Comparison of ENCODE assay signal across 1 cellular context in the genomic region with DNA sequence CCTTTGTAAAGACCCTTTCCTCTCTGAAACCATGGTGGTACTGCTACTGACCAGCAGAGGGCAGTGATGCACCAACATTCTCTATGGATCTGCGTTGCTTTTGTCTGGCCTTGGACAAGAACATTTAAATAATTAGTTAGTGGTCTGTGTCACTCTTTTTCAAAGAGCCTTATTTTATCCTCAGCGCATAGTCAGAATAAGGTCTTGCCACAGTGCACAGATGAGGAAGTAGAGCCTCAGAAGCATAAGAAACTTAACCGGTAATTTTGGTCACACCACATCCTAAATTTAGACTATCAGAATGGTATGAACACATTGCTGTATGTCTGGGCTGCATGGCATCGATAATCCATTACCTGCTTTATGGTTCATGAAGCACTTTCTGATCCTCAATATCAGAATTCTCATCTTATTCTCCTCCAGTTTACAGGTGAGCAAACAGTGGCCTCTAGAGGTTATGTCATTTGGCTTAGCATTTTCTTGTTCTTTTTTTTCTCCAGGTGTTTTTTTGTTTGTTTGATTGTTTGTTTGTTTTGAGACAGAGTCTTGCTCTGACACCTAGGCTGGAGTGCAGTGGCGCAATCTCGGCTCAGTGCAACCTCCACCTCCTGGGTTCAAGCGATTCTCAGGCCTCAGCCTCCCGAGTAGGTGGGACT.
TF ChIP-seq lines count a peak whose summit lies in the region.

No MANE protein-coding gene starts in this region.

TF ChIP-seq in HepG2, 621 proteins besides CTCF, POLR2A, EP300 and RAD21 (continued from another document and continues in another):
- TF ChIP-seq ZNF609 (CRISPR knock-in tag; IDR thresholded peaks at IDR 0.05; ENCODE audit: borderline replicate concordance) (no peak), ZSCAN22 (CRISPR knock-in tag; IDR thresholded peaks at IDR 0.05) (no peak), ZNF367 (CRISPR knock-in tag; IDR thresholded peaks at IDR 0.05; ENCODE audit: borderline replicate concordance) (no peak), AKAP8 (CRISPR knock-in tag; IDR thresholded peaks at IDR 0.05) (no peak), FOXP4 (CRISPR knock-in tag; IDR thresholded peaks at IDR 0.05) (peak; percentile 51), SMYD3 (CRISPR knock-in tag; IDR thresholded peaks at IDR 0.05) (no peak), GLI4 (CRISPR knock-in tag; IDR thresholded peaks at IDR 0.05; ENCODE audit: borderline replicate concordance) (no peak), HNF4A (CRISPR knock-in tag; IDR thresholded peaks at IDR 0.05) (no peak), ZNF720 (CRISPR knock-in tag; IDR thresholded peaks at IDR 0.05) (no peak), HNRNPK (IDR thresholded peaks at IDR 0.05; ENCODE audit: low read depth, low read length, poor library complexity, severe bottlenecking) (no peak), ZNF10 (CRISPR knock-in tag; IDR thresholded peaks at IDR 0.05; ENCODE audit: borderline replicate concordance, low read depth) (no peak), NFYC (CRISPR knock-in tag; IDR thresholded peaks at IDR 0.05) (0 out of 2 replicates have a peak, but pooled peaks have one; percentile 5), MXD1 (CRISPR knock-in tag; IDR thresholded peaks at IDR 0.05) (no peak), GLMP (CRISPR knock-in tag; IDR thresholded peaks at IDR 0.05; ENCODE audit: borderline replicate concordance) (no peak), ZNF572 (CRISPR knock-in tag; IDR thresholded peaks at IDR 0.05) (no peak), MIXL1 (CRISPR knock-in tag; IDR thresholded peaks at IDR 0.05) (peak; percentile 83; the same call in 1 of the 2 replicates), THAP9 (CRISPR knock-in tag; IDR thresholded peaks at IDR 0.05; ENCODE audit: borderline replicate concordance) (no peak), CEBPG (CRISPR knock-in tag; IDR thresholded peaks at IDR 0.05) (peak; percentile 31; the same call in 1 of the 2 replicates), ZNF30 (CRISPR knock-in tag; IDR thresholded peaks at IDR 0.05) (no peak), LRRFIP1 (CRISPR knock-in tag; conservative IDR thresholded peaks at IDR 0.05) (no peak), GABPA (IDR thresholded peaks at IDR 0.05; ENCODE audit: low read depth, low read length) (no peak), GABPA (CRISPR knock-in tag; IDR thresholded peaks at IDR 0.05; ENCODE audit: low read depth) (no peak), ZNF343 (CRISPR knock-in tag; IDR thresholded peaks at IDR 0.05) (no peak), ARNTL (CRISPR knock-in tag; IDR thresholded peaks at IDR 0.05) (no peak), JUND (CRISPR knock-in tag; IDR thresholded peaks at IDR 0.05) (0 out of 2 replicates have a peak, but pooled peaks have one; percentile 31), ATAD3A (CRISPR knock-in tag; IDR thresholded peaks at IDR 0.05) (no peak), GATAD2A (CRISPR knock-in tag; IDR thresholded peaks at IDR 0.05) (peak; percentile 62), KDM4B (CRISPR knock-in tag; IDR thresholded peaks at IDR 0.05) (no peak), FOXA3 (CRISPR knock-in tag; IDR thresholded peaks at IDR 0.05) (no peak), ZNF563 (CRISPR knock-in tag; IDR thresholded peaks at IDR 0.05) (no peak), FOXP1 (IDR thresholded peaks at IDR 0.05) (no peak), FOXP1 (CRISPR knock-in tag; IDR thresholded peaks at IDR 0.05) (peak; percentile 41; the same call in 1 of the 2 replicates), CBX5 (CRISPR knock-in tag; IDR thresholded peaks at IDR 0.05; ENCODE audit: borderline replicate concordance) (peak; percentile 28; the same call in 1 of the 2 replicates), HDAC2 (CRISPR knock-in tag; IDR thresholded peaks at IDR 0.05) (peak; percentile 63; the same call in 1 of the 2 replicates), KMT2A (CRISPR knock-in tag; IDR thresholded peaks at IDR 0.05) (0 out of 2 replicates have a peak, but pooled peaks have one; percentile 22), NFRKB (IDR thresholded peaks at IDR 0.05) (no peak), ZNF619 (CRISPR knock-in tag; IDR thresholded peaks at IDR 0.05) (no peak), MIER2 (CRISPR knock-in tag; IDR thresholded peaks at IDR 0.05) (0 out of 2 replicates have a peak, but pooled peaks have one; percentile 49)
- TF ChIP-seq, protein P1, sequence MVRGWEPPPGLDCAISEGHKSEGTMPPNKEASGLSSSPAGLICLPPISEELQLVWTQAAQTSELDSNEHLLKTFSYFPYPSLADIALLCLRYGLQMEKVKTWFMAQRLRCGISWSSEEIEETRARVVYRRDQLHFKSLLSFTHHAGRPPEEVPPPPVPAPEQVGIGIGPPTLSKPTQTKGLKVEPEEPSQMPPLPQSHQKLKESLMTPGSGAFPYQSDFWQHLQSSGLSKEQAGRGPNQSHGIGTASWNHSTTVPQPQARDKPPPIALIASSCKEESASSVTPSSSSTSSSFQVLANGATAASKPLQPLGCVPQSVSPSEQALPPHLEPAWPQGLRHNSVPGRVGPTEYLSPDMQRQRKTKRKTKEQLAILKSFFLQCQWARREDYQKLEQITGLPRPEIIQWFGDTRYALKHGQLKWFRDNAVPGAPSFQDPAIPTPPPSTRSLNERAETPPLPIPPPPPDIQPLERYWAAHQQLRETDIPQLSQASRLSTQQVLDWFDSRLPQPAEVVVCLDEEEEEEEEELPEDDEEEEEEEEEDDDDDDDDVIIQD (CRISPR knock-in tag; IDR thresholded peaks at IDR 0.05; ENCODE audit: low read depth), result 0 out of 2 replicates have a peak, but pooled peaks have one; percentile 13
- TF ChIP-seq, protein P2, sequence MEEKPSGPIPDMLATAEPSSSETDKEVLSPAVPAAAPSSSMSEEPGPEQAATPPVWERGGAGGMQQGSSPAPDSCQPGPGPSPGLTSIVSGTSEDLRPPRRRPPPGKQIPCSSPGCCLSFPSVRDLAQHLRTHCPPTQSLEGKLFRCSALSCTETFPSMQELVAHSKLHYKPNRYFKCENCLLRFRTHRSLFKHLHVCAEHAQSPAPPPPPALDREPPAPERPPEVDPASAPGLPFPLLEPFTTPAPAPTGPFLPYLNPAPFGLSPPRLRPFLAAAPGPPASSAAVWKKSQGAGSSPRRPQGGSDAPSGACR (CRISPR knock-in tag; IDR thresholded peaks at IDR 0.05), result no peak
- TF ChIP-seq, protein P3, sequence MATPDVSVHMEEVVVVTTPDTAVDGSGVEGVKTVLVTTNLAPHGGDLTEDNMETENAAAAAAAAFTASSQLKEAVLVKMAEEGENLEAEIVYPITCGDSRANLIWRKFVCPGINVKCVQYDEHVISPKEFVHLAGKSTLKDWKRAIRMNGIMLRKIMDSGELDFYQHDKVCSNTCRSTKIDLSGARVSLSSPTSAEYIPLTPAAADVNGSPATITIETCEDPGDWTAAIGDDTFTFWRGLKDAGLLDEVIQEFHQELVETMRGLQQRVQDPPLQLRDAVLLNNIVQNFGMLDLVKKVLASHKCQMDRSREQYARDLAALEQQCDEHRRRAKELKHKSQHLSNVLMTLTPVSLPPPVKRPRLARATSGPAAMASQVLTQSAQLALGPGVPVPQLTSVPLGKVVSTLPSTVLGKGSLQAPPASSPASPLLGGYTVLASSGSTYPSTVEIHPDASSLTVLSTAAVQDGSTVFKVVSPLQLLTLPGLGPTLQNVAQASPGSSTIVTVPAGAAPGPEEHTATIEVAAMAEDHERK (CRISPR knock-in tag; IDR thresholded peaks at IDR 0.05; ENCODE audit: low read depth), result no peak
